In genomic region chr22:25508761-25509321, GRCh38 we compare ENCODE assay signal across 1 cellular context.
TF ChIP-seq lines count a peak whose summit lies in the region.

No MANE protein-coding gene starts in this region.

TF ChIP-seq in GM23338, 12 proteins besides CTCF, POLR2A, EP300 and RAD21 (continued from another document):
- TF ChIP-seq ZNF462 (CRISPR knock-in tag; IDR thresholded peaks at IDR 0.05) (no peak), NANOG (IDR thresholded peaks at IDR 0.05; ENCODE audit: borderline replicate concordance) (no peak), CREB1 (CRISPR knock-in tag; IDR thresholded peaks at IDR 0.05; ENCODE audit: low read depth) (no peak), POLR2AphosphoS5 (IDR thresholded peaks at IDR 0.05; ENCODE audit: low read depth) (no peak)
TF ChIP-seq in GM23338: peak in this region for 0.
